In genomic region chr10:72333111-72334012, GRCh38 we compare ENCODE assay signal across 9 cellular contexts. TPM values are rescaled to one million over a fixed set of nuclear protein-coding genes. Genes with fewer than 3 reads are reported as not detected.
DNase-seq lines count a peak whose midpoint lies in the region; ATAC-seq and TF ChIP-seq lines count a peak whose summit lies in the region.
"Had no signal": no experiment of that assay in that cellular context is flagged by ENCODE, and none has a peak within 500 bp of the region (broad histone marks: within the 10 kb centered on the region; RNA-seq: fewer than 3 reads in every experiment).

No MANE protein-coding gene starts in this region.

- peaks cover 26% of the 10 kb centered on the region for H3K36me3 Mint-ChIP-seq in activated naive CD8-positive, alpha-beta T cell treated with anti-CD3 and anti-CD28 coated beads, Interleukin-2, amount 50 U/mL, for 24 hours (ENCODE audit: low read depth)

- H3K4me3 ChIP-seq in right lobe of liver: no peak overlapping the region

- H3K36me3 ChIP-seq in right lobe of liver: peaks cover 0 to 9% (median 0%) of the 10 kb centered on the region in 4 donors

- H3K4me3 Mint-ChIP-seq in activated naive CD8-positive, alpha-beta T cell treated with anti-CD3 and anti-CD28 coated beads, Interleukin-2, amount 50 U/mL, for 24 hours: peak overlapping the region; percentile 73

- peak overlapping the region; percentile 90 to 97 (median 94) for H3K27ac ChIP-seq in right lobe of liver
- H3K27ac ChIP-seq in substantia nigra (ENCODE audit: low read depth, low read length, poor library complexity, severe bottlenecking): peak overlapping the region; percentile 96

- no peaks in the 10 kb centered on the region for H3K27me3 ChIP-seq in right lobe of liver

- intact Hi-C loops in right lobe of liver (cut with DNase I): loop anchor here in 1 of 2 donors (10.0 kb wide), 1 partner anchor 209 kb away; no protein-coding TSS in a partner anchor

- no peak for TF ChIP-seq CTCF in right lobe of liver (IDR thresholded peaks at IDR 0.05)

- no peaks in the 10 kb centered on the region for H3K27me3 Mint-ChIP-seq in activated naive CD8-positive, alpha-beta T cell treated with anti-CD3 and anti-CD28 coated beads, Interleukin-2, amount 50 U/mL, for 24 hours

- peaks cover 0 to 83% (median 48%) of the 10 kb centered on the region in 4 donors for H3K4me1 ChIP-seq in right lobe of liver

- peak; percentile 1 for ATAC-seq in activated naive CD8-positive, alpha-beta T cell treated with anti-CD3 and anti-CD28 coated beads, Interleukin-2, amount 50 U/mL, for 24 hours
- ATAC-seq in right lobe of liver: no peak
- ATAC-seq in HG03378 (IDR thresholded peaks at IDR 0.05; ENCODE audit: unreplicated experiment): no peak
- ATAC-seq in HG03439 (IDR thresholded peaks at IDR 0.05; ENCODE audit: unreplicated experiment): no peak

- peak overlapping the region; percentile 91 for H3K27ac Mint-ChIP-seq in activated naive CD8-positive, alpha-beta T cell treated with anti-CD3 and anti-CD28 coated beads, Interleukin-2, amount 50 U/mL, for 24 hours

- 63% methylated on average over 4 of the region's 19 CpGs for WGBS in right lobe of liver (ENCODE audit: insufficient coverage, low coverage, low lambda C conversion rate, missing lambda C conversion rate)

- H3K9me3 Mint-ChIP-seq in activated naive CD8-positive, alpha-beta T cell treated with anti-CD3 and anti-CD28 coated beads, Interleukin-2, amount 50 U/mL, for 24 hours: no peaks in the 10 kb centered on the region

- no peak for TF ChIP-seq POLR2A in right lobe of liver (IDR thresholded peaks at IDR 0.05)

- peaks cover 87% of the 10 kb centered on the region for H3K4me1 Mint-ChIP-seq in activated naive CD8-positive, alpha-beta T cell treated with anti-CD3 and anti-CD28 coated beads, Interleukin-2, amount 50 U/mL, for 24 hours

- DNase-seq in DMS 273 (lab: John Stamatoyannopoulos, UW; ENCODE audit: unreplicated experiment): peak; percentile 74
- no peak for DNase-seq in DMS 273 treated with DMSO at 0.1 percent for 48 hours (lab: John Stamatoyannopoulos, UW)
- DNase-seq in activated naive CD8-positive, alpha-beta T cell treated with anti-CD3 and anti-CD28 coated beads, Interleukin-2, amount 50 U/mL, for 24 hours: no peak
- DNase-seq in right lobe of liver: no peak
- no peak for DNase-seq in substantia nigra (lab: John Stamatoyannopoulos, UW)
- no peak for DNase-seq in midbrain (lab: John Stamatoyannopoulos, UW)
- DNase-seq: stimulated activated CD4-positive, alpha-beta T cell treated with anti-CD3 and anti-CD28 coated beads, Interleukin-12 subunit alpha, Interleukin-12 subunit beta, amount 100 ng/mL, for 4 hours had no signal

- no peaks in the 10 kb centered on the region for H3K9me3 ChIP-seq in right lobe of liver

RNA-seq across cellular contexts. Expression of gene DNAJB12, which starts 21.4 kb away (rescaled TPM):
- total RNA-seq in right lobe of liver: 10 to 100 TPM; 16.6 to 22.1 (median 19.2) TPM

RNA-seq across cellular contexts. Expression of gene DDIT4, which starts 59.6 kb away (rescaled TPM):
- 100 to 1,000 TPM in 4 of 6 experiments, 10 to 100 TPM in 2; 51.7 to 180 (median 143) TPM for total RNA-seq in right lobe of liver
